1 cellular context compared by ENCODE assay signal in genomic region chr12:39795481-39795880, GRCh38.
TF ChIP-seq lines count a peak whose summit lies in the region.

No MANE protein-coding gene starts in this region.

TF ChIP-seq in HEK293, 187 proteins besides CTCF, POLR2A, EP300 and RAD21 (continued from another document):
- no peak for TF ChIP-seq PRDM2 (tag by site-specific recombination; IDR thresholded peaks at IDR 0.05; ENCODE audit: borderline replicate concordance)
- TF ChIP-seq ZNF449 (tag by site-specific recombination; IDR thresholded peaks at IDR 0.05), result no peak
TF ChIP-seq in HEK293: peak in this region for 1.
